In the genomic region with DNA sequence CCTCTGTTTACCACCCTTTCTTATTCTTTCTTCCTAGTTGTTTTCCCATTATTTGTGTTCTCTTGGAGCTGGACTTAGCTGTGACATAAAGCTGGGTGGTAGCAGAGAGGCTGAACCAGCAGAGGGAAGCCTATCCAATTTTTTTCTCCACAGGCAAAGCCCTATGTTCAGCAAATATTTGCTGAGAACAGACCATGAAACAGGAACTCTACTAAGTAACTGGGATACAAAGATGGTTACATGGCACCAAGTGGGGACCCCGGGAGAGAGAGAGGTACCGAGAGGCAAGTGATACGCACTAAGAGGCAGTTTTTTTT, we compare ENCODE assay signal across 1 cellular context.
A peak's percentile ranks its signal among the peaks of the same experiment; 100 is the strongest.
TF ChIP-seq lines count a peak whose summit lies in the region.

No MANE protein-coding gene starts in this region.

TF ChIP-seq in HepG2, 621 proteins besides CTCF, POLR2A, EP300 and RAD21 (continued from another document):
- TF ChIP-seq, protein P1, sequence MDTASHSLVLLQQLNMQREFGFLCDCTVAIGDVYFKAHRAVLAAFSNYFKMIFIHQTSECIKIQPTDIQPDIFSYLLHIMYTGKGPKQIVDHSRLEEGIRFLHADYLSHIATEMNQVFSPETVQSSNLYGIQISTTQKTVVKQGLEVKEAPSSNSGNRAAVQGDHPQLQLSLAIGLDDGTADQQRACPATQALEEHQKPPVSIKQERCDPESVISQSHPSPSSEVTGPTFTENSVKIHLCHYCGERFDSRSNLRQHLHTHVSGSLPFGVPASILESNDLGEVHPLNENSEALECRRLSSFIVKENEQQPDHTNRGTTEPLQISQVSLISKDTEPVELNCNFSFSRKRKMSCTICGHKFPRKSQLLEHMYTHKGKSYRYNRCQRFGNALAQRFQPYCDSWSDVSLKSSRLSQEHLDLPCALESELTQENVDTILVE (CRISPR knock-in tag; IDR thresholded peaks at IDR 0.05): no peak
- TF ChIP-seq FOXA3 (CRISPR knock-in tag; IDR thresholded peaks at IDR 0.05): 0 out of 2 replicates have a peak, but pooled peaks have one; percentile 7
- TF ChIP-seq, protein P2, sequence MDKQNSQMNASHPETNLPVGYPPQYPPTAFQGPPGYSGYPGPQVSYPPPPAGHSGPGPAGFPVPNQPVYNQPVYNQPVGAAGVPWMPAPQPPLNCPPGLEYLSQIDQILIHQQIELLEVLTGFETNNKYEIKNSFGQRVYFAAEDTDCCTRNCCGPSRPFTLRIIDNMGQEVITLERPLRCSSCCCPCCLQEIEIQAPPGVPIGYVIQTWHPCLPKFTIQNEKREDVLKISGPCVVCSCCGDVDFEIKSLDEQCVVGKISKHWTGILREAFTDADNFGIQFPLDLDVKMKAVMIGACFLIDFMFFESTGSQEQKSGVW (CRISPR knock-in tag; IDR thresholded peaks at IDR 0.05; ENCODE audit: borderline replicate concordance): no peak
- TF ChIP-seq ZNF878 (CRISPR knock-in tag; IDR thresholded peaks at IDR 0.05): no peak
- TF ChIP-seq PHF8 (CRISPR knock-in tag; IDR thresholded peaks at IDR 0.05): no peak
- TF ChIP-seq, protein P3, sequence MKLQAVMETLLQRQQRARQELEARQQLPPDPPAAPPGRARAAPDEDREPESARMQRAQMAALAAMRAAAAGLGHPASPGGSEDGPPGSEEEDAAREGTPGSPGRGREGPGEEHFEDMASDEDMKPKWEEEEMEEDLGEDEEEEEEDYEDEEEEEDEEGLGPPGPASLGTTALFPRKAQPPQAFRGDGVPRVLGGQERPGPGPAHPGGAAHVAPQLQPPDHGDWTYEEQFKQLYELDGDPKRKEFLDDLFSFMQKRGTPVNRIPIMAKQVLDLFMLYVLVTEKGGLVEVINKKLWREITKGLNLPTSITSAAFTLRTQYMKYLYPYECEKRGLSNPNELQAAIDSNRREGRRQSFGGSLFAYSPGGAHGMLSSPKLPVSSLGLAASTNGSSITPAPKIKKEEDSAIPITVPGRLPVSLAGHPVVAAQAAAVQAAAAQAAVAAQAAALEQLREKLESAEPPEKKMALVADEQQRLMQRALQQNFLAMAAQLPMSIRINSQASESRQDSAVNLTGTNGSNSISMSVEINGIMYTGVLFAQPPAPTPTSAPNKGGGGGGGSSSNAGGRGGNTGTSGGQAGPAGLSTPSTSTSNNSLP (IDR thresholded peaks at IDR 0.05; ENCODE audit: low read depth, low read length): 0 out of 2 replicates have a peak, but pooled peaks have one; percentile 2
- no peak for TF ChIP-seq ZNF83 (CRISPR knock-in tag; IDR thresholded peaks at IDR 0.05; ENCODE audit: borderline replicate concordance)
- TF ChIP-seq, protein P4, sequence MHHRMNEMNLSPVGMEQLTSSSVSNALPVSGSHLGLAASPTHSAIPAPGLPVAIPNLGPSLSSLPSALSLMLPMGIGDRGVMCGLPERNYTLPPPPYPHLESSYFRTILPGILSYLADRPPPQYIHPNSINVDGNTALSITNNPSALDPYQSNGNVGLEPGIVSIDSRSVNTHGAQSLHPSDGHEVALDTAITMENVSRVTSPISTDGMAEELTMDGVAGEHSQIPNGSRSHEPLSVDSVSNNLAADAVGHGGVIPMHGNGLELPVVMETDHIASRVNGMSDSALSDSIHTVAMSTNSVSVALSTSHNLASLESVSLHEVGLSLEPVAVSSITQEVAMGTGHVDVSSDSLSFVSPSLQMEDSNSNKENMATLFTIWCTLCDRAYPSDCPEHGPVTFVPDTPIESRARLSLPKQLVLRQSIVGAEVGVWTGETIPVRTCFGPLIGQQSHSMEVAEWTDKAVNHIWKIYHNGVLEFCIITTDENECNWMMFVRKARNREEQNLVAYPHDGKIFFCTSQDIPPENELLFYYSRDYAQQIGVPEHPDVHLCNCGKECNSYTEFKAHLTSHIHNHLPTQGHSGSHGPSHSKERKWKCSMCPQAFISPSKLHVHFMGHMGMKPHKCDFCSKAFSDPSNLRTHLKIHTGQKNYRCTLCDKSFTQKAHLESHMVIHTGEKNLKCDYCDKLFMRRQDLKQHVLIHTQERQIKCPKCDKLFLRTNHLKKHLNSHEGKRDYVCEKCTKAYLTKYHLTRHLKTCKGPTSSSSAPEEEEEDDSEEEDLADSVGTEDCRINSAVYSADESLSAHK (CRISPR knock-in tag; IDR thresholded peaks at IDR 0.05; ENCODE audit: borderline replicate concordance): no peak
- no peak for TF ChIP-seq ZNF292 (CRISPR knock-in tag; IDR thresholded peaks at IDR 0.05; ENCODE audit: borderline replicate concordance, low read depth)
- peak in 1 of 2 experiments; percentile 32; a peak in 2 of 4 replicates for TF ChIP-seq MAFK (conservative IDR thresholded peaks at IDR 0.05 in 1 of 2, IDR thresholded peaks at IDR 0.05 in 1 of 2; ENCODE audit: low read length in 2 of 2)
- TF ChIP-seq ZNF431 (CRISPR knock-in tag; IDR thresholded peaks at IDR 0.05; ENCODE audit: borderline replicate concordance, low read depth): no peak
- TF ChIP-seq, protein P5, sequence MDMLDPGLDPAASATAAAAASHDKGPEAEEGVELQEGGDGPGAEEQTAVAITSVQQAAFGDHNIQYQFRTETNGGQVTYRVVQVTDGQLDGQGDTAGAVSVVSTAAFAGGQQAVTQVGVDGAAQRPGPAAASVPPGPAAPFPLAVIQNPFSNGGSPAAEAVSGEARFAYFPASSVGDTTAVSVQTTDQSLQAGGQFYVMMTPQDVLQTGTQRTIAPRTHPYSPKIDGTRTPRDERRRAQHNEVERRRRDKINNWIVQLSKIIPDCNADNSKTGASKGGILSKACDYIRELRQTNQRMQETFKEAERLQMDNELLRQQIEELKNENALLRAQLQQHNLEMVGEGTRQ (IDR thresholded peaks at IDR 0.05; ENCODE audit: low read depth, low read length): no peak
- TF ChIP-seq, protein P5 (CRISPR knock-in tag; IDR thresholded peaks at IDR 0.05; ENCODE audit: borderline replicate concordance): no peak
- TF ChIP-seq ZMYM4 (CRISPR knock-in tag; IDR thresholded peaks at IDR 0.05): 0 out of 2 replicates have a peak, but pooled peaks have one; percentile 36
- no peak for TF ChIP-seq FOXM1 (CRISPR knock-in tag; IDR thresholded peaks at IDR 0.05)
- TF ChIP-seq KLF6 (CRISPR knock-in tag; IDR thresholded peaks at IDR 0.05): no peak
- TF ChIP-seq GATA4 (IDR thresholded peaks at IDR 0.05; ENCODE audit: borderline replicate concordance, low read depth): no peak
- 0 out of 2 replicates have a peak, but pooled peaks have one; percentile 38 for TF ChIP-seq ZNF749 (CRISPR knock-in tag; IDR thresholded peaks at IDR 0.05; ENCODE audit: borderline replicate concordance)
- no peak for TF ChIP-seq MAF1 (CRISPR knock-in tag; IDR thresholded peaks at IDR 0.05; ENCODE audit: borderline replicate concordance)
- peak; percentile 23; the same call in 1 of the 2 replicates for TF ChIP-seq MAFF (IDR thresholded peaks at IDR 0.05; ENCODE audit: low read depth, low read length)
- TF ChIP-seq GTF2F1 (IDR thresholded peaks at IDR 0.05; ENCODE audit: low read length): no peak
- TF ChIP-seq PHF21A (CRISPR knock-in tag; IDR thresholded peaks at IDR 0.05): 0 out of 2 replicates have a peak, but pooled peaks have one; percentile 26
- peak; percentile 4; the same call in 1 of the 2 replicates for TF ChIP-seq GATAD1 (CRISPR knock-in tag; IDR thresholded peaks at IDR 0.05)
- TF ChIP-seq TSC22D2 (CRISPR knock-in tag; IDR thresholded peaks at IDR 0.05; ENCODE audit: borderline replicate concordance): no peak
TF ChIP-seq in HepG2: peak in this region for 15.
